In genomic region chr10:17229967-17230682, GRCh38 we compare ENCODE assay signal across 8 cellular contexts. TPM values are rescaled to one million over a fixed set of nuclear protein-coding genes. Genes with fewer than 3 reads are reported as not detected.
A peak's percentile ranks its signal among the peaks of the same experiment; 100 is the strongest.
DNase-seq lines count a peak whose midpoint lies in the region; ATAC-seq and TF ChIP-seq lines count a peak whose summit lies in the region.

No MANE protein-coding gene starts in this region.

- H3K27me3 ChIP-seq in WERI-Rb-1 (ENCODE audit: insufficient read depth, low read depth, severe bottlenecking) (no peaks in the 10 kb centered on the region), mammary epithelial cell (ENCODE audit: insufficient read depth, low read length) (no peaks in the 10 kb centered on the region)

- CTCF ChIA-PET in mammary epithelial cell (lab: Charles Lee; ENCODE audit: low non-redundant PET): no interaction called here

- peaks cover 80% of the 10 kb centered on the region for H3K79me2 ChIP-seq in mammary epithelial cell (ENCODE audit: insufficient read depth, low read length)

- H3K4me1 ChIP-seq in mammary epithelial cell (ENCODE audit: insufficient read depth, low read length): peaks cover 29% of the 10 kb centered on the region

- no peaks in the 10 kb centered on the region for H4K20me1 ChIP-seq in mammary epithelial cell (ENCODE audit: insufficient read depth, low read length)

- WGBS in mammary epithelial cell (ENCODE audit: low coverage, missing lambda C conversion rate): 0% methylated on average over 3 of the region's 43 CpGs

- dilution Hi-C loops in mammary epithelial cell (cut with HindIII; ENCODE audit: low sequenced_read_pairs): loop anchor here (25.0 kb wide), 1 partner anchor 368 kb away; no protein-coding TSS in a partner anchor

- H3K4me3 ChIP-seq in WERI-Rb-1 (ENCODE audit: low read depth, low read length): peak overlapping the region; percentile 74
- H3K4me3 ChIP-seq in mammary epithelial cell (replicated peaks in 1 of 3; ENCODE audit: insufficient read depth in 1 of 3, low read depth in 2 of 3, low read length in 3 of 3): peak overlapping the region; percentile 58 to 89 (median 70)

- H3K9ac ChIP-seq in mammary epithelial cell (ENCODE audit: insufficient read depth, low read length): peak overlapping the region; percentile 96

- peak; percentile 58 for TF ChIP-seq POLR2A in GM18505 (IDR thresholded peaks at IDR 0.05; ENCODE audit: borderline replicate concordance, extremely low read depth, insufficient read depth, insufficient read length)

- in situ Hi-C loops in mammary epithelial cell (cut with MboI; ENCODE audit: low sequenced_read_pairs in 2 of 2): no loop called here

- H2AFZ ChIP-seq in mammary epithelial cell (ENCODE audit: low read depth, low read length): peak overlapping the region; percentile 49

- peak overlapping the region; percentile 93 for H3K4me2 ChIP-seq in mammary epithelial cell (ENCODE audit: insufficient read depth, low read depth, low read length)

- no peak overlapping the region for H3K27ac ChIP-seq in WERI-Rb-1
- peak overlapping the region; percentile 93 for H3K27ac ChIP-seq in mammary epithelial cell (ENCODE audit: insufficient read depth, low read depth, low read length)

- DNase-seq in NCI-H1092 treated with DMSO at 0.1 percent for 48 hours (lab: John Stamatoyannopoulos, UW): peak; percentile 13
- peak; percentile 52 for DNase-seq in WERI-Rb-1
- peak; percentile 80 for DNase-seq in mammary epithelial cell
- peak; percentile 64 for DNase-seq in kidney glomerular epithelial cell (lab: John Stamatoyannopoulos, UW)
- peak; percentile 81 for DNase-seq in stimulated activated CD4-positive, alpha-beta T cell treated with anti-CD3 and anti-CD28 coated beads, Interleukin-2, amount 100 ng/mL, for 4 hours (ENCODE audit: low read depth)
- no peak for DNase-seq in NCI-H1694 (lab: John Stamatoyannopoulos, UW)

- H3K9me3 ChIP-seq in WERI-Rb-1 (ENCODE audit: severe bottlenecking): no peaks in the 10 kb centered on the region
- H3K9me3 ChIP-seq in mammary epithelial cell (replicated peaks; ENCODE audit: insufficient read depth, low read length): no peaks in the 10 kb centered on the region

- no peaks in the 10 kb centered on the region for H3K36me3 ChIP-seq in WERI-Rb-1
- peaks cover 28% of the 10 kb centered on the region for H3K36me3 ChIP-seq in mammary epithelial cell (ENCODE audit: insufficient read depth, low read length)

- intact Hi-C loops in mammary epithelial cell (cut with micrococcal nuclease): loop anchor here (1.0 to 10.0 kb wide), 6 partner anchors 27 to 338 kb away; no protein-coding TSS in a partner anchor

- BruUV-seq in mammary epithelial cell (replicated peaks; lab: Mats Ljungman, UMichigan): no TSS peak

- TF ChIP-seq CTCF in WERI-Rb-1 (IDR thresholded peaks at IDR 0.05; ENCODE audit: low read depth, low read length): no peak
- TF ChIP-seq CTCF in mammary epithelial cell (conservative IDR thresholded peaks at IDR 0.05 in 1 of 2, IDR thresholded peaks at IDR 0.05 in 1 of 2; ENCODE audit: extremely low read depth in 1 of 2, insufficient read depth in 1 of 2, low read depth in 1 of 2, low read length in 2 of 2): no peak

- ATAC-seq in GM18505 (IDR thresholded peaks at IDR 0.05; ENCODE audit: unreplicated experiment): peak; percentile 56
- peak; percentile 50 for ATAC-seq in HG02623 (IDR thresholded peaks at IDR 0.05; ENCODE audit: unreplicated experiment)

RNA-seq across cellular contexts. Expression of gene VIM, which starts 2.1 kb away (rescaled TPM):
- 1,000 to 10,000 TPM; 1,327 to 1,978 TPM for total RNA-seq in mammary epithelial cell
- polyA plus RNA-seq in mammary epithelial cell: 1,682 TPM
- 2,334 TPM for polyA minus RNA-seq in mammary epithelial cell

RNA-seq across cellular contexts. Expression of gene TRDMT1, which starts 28.7 kb away (rescaled TPM):
- total RNA-seq in mammary epithelial cell: 1 to 10 TPM; 3.5 to 6.2 TPM
- polyA plus RNA-seq in mammary epithelial cell: 2.4 TPM
- polyA minus RNA-seq in mammary epithelial cell: 0.26 TPM
